ENCODE assay signal across 10 cellular contexts in the genomic region with DNA sequence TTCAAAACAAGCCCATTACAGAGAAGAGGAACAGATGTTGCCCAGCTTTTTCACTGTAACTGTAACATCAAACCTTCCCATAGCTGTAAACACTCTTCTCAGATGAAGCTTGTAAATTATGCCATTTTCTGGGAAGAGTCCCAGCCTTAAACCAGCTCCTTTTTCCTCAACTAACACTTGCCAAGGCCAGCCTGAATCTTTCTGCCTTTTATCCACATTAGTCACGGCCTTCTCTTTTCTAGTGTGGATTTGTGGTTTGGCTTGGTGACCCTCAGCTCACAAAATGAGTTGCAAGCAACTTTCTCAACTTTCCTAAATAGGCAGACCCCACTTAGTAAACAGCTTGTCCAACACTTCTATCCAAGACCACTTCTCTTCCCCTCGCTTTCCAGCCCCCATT.
DNase-seq lines count a peak whose midpoint lies in the region; ATAC-seq and TF ChIP-seq lines count a peak whose summit lies in the region.
"Had no signal": no experiment of that assay in that cellular context is flagged by ENCODE, and none has a peak within 500 bp of the region (broad histone marks: within the 10 kb centered on the region; RNA-seq: fewer than 3 reads in every experiment).

No MANE protein-coding gene starts in this region.

- no peak for ATAC-seq in GM18907 (IDR thresholded peaks at IDR 0.05; ENCODE audit: unreplicated experiment)
- no peak for ATAC-seq in GM21786 (IDR thresholded peaks at IDR 0.05; ENCODE audit: unreplicated experiment)
- ATAC-seq in foreskin keratinocyte, result no peak
- ATAC-seq: activated T-cell treated with anti-CD3 and anti-CD28 coated beads, Interleukin-2, amount 50 U/mL, for 72 hours had no signal

- H3K27me3 ChIP-seq in foreskin keratinocyte, result peaks cover 16% of the 10 kb centered on the region

- peak; percentile 89 for DNase-seq in A172 (ENCODE audit: low spot score)
- peak; percentile 78 for DNase-seq in HS-5 (ENCODE audit: low read depth)
- DNase-seq in choroid plexus epithelial cell (ENCODE audit: low read depth), result peak; percentile 94
- DNase-seq in mucosa of gallbladder (ENCODE audit: low spot score), result peak; percentile 33
- DNase-seq in HEK293T (ENCODE audit: extremely low spot score), result no peak
- DNase-seq in foreskin keratinocyte, result no peak
- DNase-seq: activated T-cell treated with anti-CD3 and anti-CD28 coated beads, Interleukin-2, amount 50 U/mL, for 72 hours; CD4-positive, alpha-beta T cell had no signal

- peaks cover under 1% of the 10 kb centered on the region for H3K4me1 ChIP-seq in foreskin keratinocyte

- no peak overlapping the region for H3K27ac ChIP-seq in foreskin keratinocyte

- H3K4me3 ChIP-seq in choroid plexus epithelial cell (ENCODE audit: low read depth, low read length), result no peak overlapping the region

- POLR2A ChIA-PET in HEK293T (lab: Yijun Ruan, JAX), result no interaction called here

- TF ChIP-seq CTCF in choroid plexus epithelial cell (conservative IDR thresholded peaks at IDR 0.05; ENCODE audit: low read depth, low read length) (no peak), foreskin keratinocyte (conservative IDR thresholded peaks at IDR 0.05) (no peak)

- CTCF ChIA-PET in HEK293T (lab: Yijun Ruan, JAX), result interaction anchor here (0.6 kb wide), 1 partner anchor 1288 kb away, joined by 3 read pairs; no protein-coding TSS in a partner anchor

TF ChIP-seq in HEK293T, 16 proteins besides CTCF, POLR2A, EP300 and RAD21:
- TF ChIP-seq FOXA1 (IDR thresholded peaks at IDR 0.05) (no peak), ELF4 (IDR thresholded peaks at IDR 0.05) (no peak), LEF1 (IDR thresholded peaks at IDR 0.05; ENCODE audit: borderline replicate concordance) (no peak), FOXM1 (IDR thresholded peaks at IDR 0.05; ENCODE audit: borderline replicate concordance) (no peak), ZNF384 (IDR thresholded peaks at IDR 0.05) (no peak), SUZ12 (IDR thresholded peaks at IDR 0.05) (no peak)
- TF ChIP-seq, protein P1, sequence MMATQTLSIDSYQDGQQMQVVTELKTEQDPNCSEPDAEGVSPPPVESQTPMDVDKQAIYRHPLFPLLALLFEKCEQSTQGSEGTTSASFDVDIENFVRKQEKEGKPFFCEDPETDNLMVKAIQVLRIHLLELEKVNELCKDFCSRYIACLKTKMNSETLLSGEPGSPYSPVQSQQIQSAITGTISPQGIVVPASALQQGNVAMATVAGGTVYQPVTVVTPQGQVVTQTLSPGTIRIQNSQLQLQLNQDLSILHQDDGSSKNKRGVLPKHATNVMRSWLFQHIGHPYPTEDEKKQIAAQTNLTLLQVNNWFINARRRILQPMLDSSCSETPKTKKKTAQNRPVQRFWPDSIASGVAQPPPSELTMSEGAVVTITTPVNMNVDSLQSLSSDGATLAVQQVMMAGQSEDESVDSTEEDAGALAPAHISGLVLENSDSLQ (IDR thresholded peaks at IDR 0.05), result no peak

Comparison
In these comparisons a context has a peak if more than half of its experiments do, and no peak if none do; other contexts are left out.
1. DNase-seq: peak in A172 (single experiment), HS-5 (single experiment), choroid plexus epithelial cell (single experiment) and mucosa of gallbladder (single experiment); none in HEK293T (single experiment) and foreskin keratinocyte (0 of 2).